ENCODE assay signal across 20 cellular contexts in the genomic region with DNA sequence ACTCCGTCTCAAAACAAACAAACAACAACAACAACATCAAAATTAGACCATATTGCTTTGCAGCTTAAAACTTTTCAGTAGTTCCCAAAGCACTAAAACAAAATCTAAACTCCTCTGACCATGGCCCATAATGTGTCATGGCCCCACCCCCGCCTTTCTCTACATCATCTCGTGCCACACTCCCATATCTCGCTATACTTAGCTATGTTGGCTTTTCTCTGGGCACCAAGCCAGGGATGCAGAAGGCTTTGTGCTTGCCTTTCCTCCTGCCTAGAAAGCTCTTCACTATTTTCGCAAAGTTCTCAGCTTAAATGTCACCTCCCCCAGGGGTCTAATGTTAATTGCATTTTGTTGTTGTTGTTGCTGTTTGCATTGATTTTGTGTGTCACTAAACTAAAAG. TPM values are rescaled to one million over a fixed set of nuclear protein-coding genes. Genes with fewer than 3 reads are reported as not detected.
DNase-seq lines count a peak whose midpoint lies in the region; ATAC-seq and TF ChIP-seq lines count a peak whose summit lies in the region.
"Had no signal": no experiment of that assay in that cellular context is flagged by ENCODE, and none has a peak within 500 bp of the region (broad histone marks: within the 10 kb centered on the region; RNA-seq: fewer than 3 reads in every experiment).

No MANE protein-coding gene starts in this region.

- H3K27me3 Mint-ChIP-seq in progenitor cell of endocrine pancreas: no peaks in the 10 kb centered on the region
- H3K27me3 Mint-ChIP-seq: CD4-positive, alpha-beta T cell had no signal

- ATAC-seq in SK-N-SH treated with all-trans-retinoic acid at 6 μM for 48 hours (no peak), gastroesophageal sphincter (no peak)
- ATAC-seq: activated CD4-positive, alpha-beta T cell treated with anti-CD3 and anti-CD28 coated beads for 36 hours had no signal

- H3K4me3 ChIP-seq in SK-N-SH (ENCODE audit: low read depth in 2 of 2, low read length in 1 of 2): no peak overlapping the region
- no peak overlapping the region for H3K4me3 ChIP-seq in fibroblast of pulmonary artery (replicated peaks; ENCODE audit: low read depth, low read length)
- H3K4me3 ChIP-seq in gastroesophageal sphincter: no peak overlapping the region
- H3K4me3 ChIP-seq: coronary artery had no signal

- TF ChIP-seq CTCF in SK-N-SH (IDR thresholded peaks at IDR 0.05): no peak
- TF ChIP-seq CTCF in fibroblast of pulmonary artery (IDR thresholded peaks at IDR 0.05; ENCODE audit: low read length, missing control alignments): no peak
- TF ChIP-seq CTCF in progenitor cell of endocrine pancreas (IDR thresholded peaks at IDR 0.05; ENCODE audit: unreplicated experiment): no peak
- no peak for TF ChIP-seq CTCF in gastroesophageal sphincter (IDR thresholded peaks at IDR 0.05)

- no peaks in the 10 kb centered on the region for H3K79me2 ChIP-seq in SK-N-SH (ENCODE audit: insufficient read depth)

- no peaks in the 10 kb centered on the region; the same call in 1 of the 2 replicates for H3K9me2 ChIP-seq in SK-N-SH

- H3K36me3 Mint-ChIP-seq in progenitor cell of endocrine pancreas (ENCODE audit: insufficient read depth): peaks cover 8% of the 10 kb centered on the region

- no peak overlapping the region for H3K27ac ChIP-seq in SK-N-SH (ENCODE audit: low read depth in 2 of 2, low read length in 1 of 2)
- no peak overlapping the region for H3K27ac ChIP-seq in gastroesophageal sphincter
- H3K27ac ChIP-seq: coronary artery had no signal

- no peak for TF ChIP-seq POLR2A in gastroesophageal sphincter (IDR thresholded peaks at IDR 0.05)

- 69% methylated on average over 5 of the region's 5 CpGs for WGBS in SK-N-SH (ENCODE audit: low lambda C conversion rate)
- WGBS in gastroesophageal sphincter (ENCODE audit: low coverage in 1 of 2), 2 donors: 61 to 70% methylated on average over 2 to 5 of the region's 5 CpGs

- H3K4me1 ChIP-seq in SK-N-SH (ENCODE audit: control insufficient read depth in 1 of 2, insufficient read depth in 2 of 2, low read depth in 1 of 2, low read length in 1 of 2): peaks cover 4 to 7% of the 10 kb centered on the region in 2 experiments; a peak in 2 of 4 replicates
- peaks cover 0 to 7% (median 0%) of the 10 kb centered on the region in 3 donors for H3K4me1 ChIP-seq in gastroesophageal sphincter

- H3K9me3 ChIP-seq in SK-N-SH (no peaks in the 10 kb centered on the region), gastroesophageal sphincter (no peaks in the 10 kb centered on the region)

- peaks cover 45% of the 10 kb centered on the region for H3K4me1 Mint-ChIP-seq in progenitor cell of endocrine pancreas (ENCODE audit: low read depth)
- H3K4me1 Mint-ChIP-seq: activated CD4-positive, alpha-beta T cell treated with anti-CD3 and anti-CD28 coated beads for 36 hours; memory B cell had no signal

- H3K9me3 Mint-ChIP-seq in progenitor cell of endocrine pancreas (ENCODE audit: low read depth): peaks cover 8% of the 10 kb centered on the region
- H3K9me3 Mint-ChIP-seq: memory B cell had no signal

- CTCF ChIA-PET in SK-N-SH (lab: Yijun Ruan, JAX): interaction anchor here (0.9 to 1.2 kb wide), 3 partner anchors 8 to 15 kb away, joined by 3 to 4 read pairs (median 3); partner anchors contain the start of gene SLC16A12

- no peak overlapping the region for H3K4me2 ChIP-seq in SK-N-SH

- no peak for TF ChIP-seq EP300 in SK-N-SH (IDR thresholded peaks at IDR 0.05; ENCODE audit: borderline replicate concordance in 1 of 2, low read depth in 1 of 2, low read length in 1 of 2)
- no peak for TF ChIP-seq EP300 in gastroesophageal sphincter (IDR thresholded peaks at IDR 0.05)

- H3K36me3 ChIP-seq in SK-N-SH (replicated peaks in 1 of 2; ENCODE audit: control insufficient read depth in 1 of 2, insufficient read depth in 2 of 2, low read length in 1 of 2) (no peaks in the 10 kb centered on the region), gastroesophageal sphincter (no peaks in the 10 kb centered on the region)

- H3K27me3 ChIP-seq in SK-N-SH (ENCODE audit: insufficient read depth) (no peaks in the 10 kb centered on the region), gastroesophageal sphincter (no peaks in the 10 kb centered on the region)

- peak overlapping the region; percentile 50 for H3K27ac Mint-ChIP-seq in progenitor cell of endocrine pancreas
- H3K27ac Mint-ChIP-seq: activated CD4-positive, alpha-beta T cell treated with anti-CD3 and anti-CD28 coated beads for 36 hours; CD4-positive, alpha-beta T cell; memory B cell had no signal

- no peak overlapping the region for H2AFZ ChIP-seq in SK-N-SH (ENCODE audit: low read depth)

- POLR2A ChIA-PET in SK-N-SH (lab: Yijun Ruan, JAX): no interaction called here

- no peak overlapping the region for H3K4me3 Mint-ChIP-seq in progenitor cell of endocrine pancreas (ENCODE audit: low read depth)
- H3K4me3 Mint-ChIP-seq: activated CD4-positive, alpha-beta T cell treated with anti-CD3 and anti-CD28 coated beads for 36 hours; CD4-positive, alpha-beta T cell; memory B cell had no signal

- H4K20me1 ChIP-seq in SK-N-SH (ENCODE audit: insufficient read depth): no peaks in the 10 kb centered on the region

- DNase-seq in SK-N-SH (no peak), NCI-H69 (lab: John Stamatoyannopoulos, UW) (peak; percentile 39), fibroblast of pulmonary artery (ENCODE audit: low read depth) (peak; percentile 59), progenitor cell of endocrine pancreas (ENCODE audit: low spot score, unreplicated experiment) (no peak), NK-92 (lab: John Stamatoyannopoulos, UW; ENCODE audit: unreplicated experiment) (no peak)
- DNase-seq in stimulated activated CD4-positive, alpha-beta T cell treated with anti-CD3 and anti-CD28 coated beads, Interleukin-12 subunit alpha, Interleukin-12 subunit beta, amount 100 ng/mL, for 4 hours: no peak
- DNase-seq: activated CD4-positive, alpha-beta T cell treated with anti-CD3 and anti-CD28 coated beads for 36 hours; activated CD8-positive, alpha-beta memory T cell treated with anti-CD3 and anti-CD28 coated beads, Interleukin-2, amount 50 U/mL, for 4 hours; activated gamma-delta T cell treated with Interleukin-2 at 50 U/mL for 16 hours; anterior cingulate cortex; CD4-positive, alpha-beta T cell; GDM1; NCI-H1694; NCI-H524; T-helper 2 cell had no signal

- peaks cover 7% of the 10 kb centered on the region for H3F3A ChIP-seq in SK-N-SH (replicated peaks; ENCODE audit: insufficient read depth)

- TF ChIP-seq RAD21 in SK-N-SH (IDR thresholded peaks at IDR 0.05; ENCODE audit: low read length): no peak

- no peak overlapping the region for H3K9ac ChIP-seq in SK-N-SH

TF ChIP-seq in SK-N-SH, 30 proteins besides CTCF, POLR2A, EP300 and RAD21:
- TF ChIP-seq SMC3 (IDR thresholded peaks at IDR 0.05; ENCODE audit: low read depth, low read length) (no peak), NFIC (IDR thresholded peaks at IDR 0.05; ENCODE audit: borderline replicate concordance) (0 out of 2 replicates have a peak, but pooled peaks have one; percentile 22)

TF ChIP-seq in SK-N-SH treated with all-trans-retinoic acid at 6 μM for 48 hours, 23 proteins besides CTCF, POLR2A, EP300 and RAD21 (continues in another document):
- TF ChIP-seq ZFP3 (CRISPR knock-in tag; IDR thresholded peaks at IDR 0.05): no peak
- TF ChIP-seq ZNF8 (CRISPR knock-in tag; IDR thresholded peaks at IDR 0.05): no peak
- no peak for TF ChIP-seq ZC3H10 (CRISPR knock-in tag; IDR thresholded peaks at IDR 0.05)
- no peak for TF ChIP-seq RARB (CRISPR knock-in tag; IDR thresholded peaks at IDR 0.05)
- TF ChIP-seq, protein P1, sequence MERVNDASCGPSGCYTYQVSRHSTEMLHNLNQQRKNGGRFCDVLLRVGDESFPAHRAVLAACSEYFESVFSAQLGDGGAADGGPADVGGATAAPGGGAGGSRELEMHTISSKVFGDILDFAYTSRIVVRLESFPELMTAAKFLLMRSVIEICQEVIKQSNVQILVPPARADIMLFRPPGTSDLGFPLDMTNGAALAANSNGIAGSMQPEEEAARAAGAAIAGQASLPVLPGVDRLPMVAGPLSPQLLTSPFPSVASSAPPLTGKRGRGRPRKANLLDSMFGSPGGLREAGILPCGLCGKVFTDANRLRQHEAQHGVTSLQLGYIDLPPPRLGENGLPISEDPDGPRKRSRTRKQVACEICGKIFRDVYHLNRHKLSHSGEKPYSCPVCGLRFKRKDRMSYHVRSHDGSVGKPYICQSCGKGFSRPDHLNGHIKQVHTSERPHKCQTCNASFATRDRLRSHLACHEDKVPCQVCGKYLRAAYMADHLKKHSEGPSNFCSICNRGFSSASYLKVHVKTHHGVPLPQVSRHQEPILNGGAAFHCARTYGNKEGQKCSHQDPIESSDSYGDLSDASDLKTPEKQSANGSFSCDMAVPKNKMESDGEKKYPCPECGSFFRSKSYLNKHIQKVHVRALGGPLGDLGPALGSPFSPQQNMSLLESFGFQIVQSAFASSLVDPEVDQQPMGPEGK (CRISPR knock-in tag; IDR thresholded peaks at IDR 0.05; ENCODE audit: borderline replicate concordance): no peak
- TF ChIP-seq GLIS3 (CRISPR knock-in tag; IDR thresholded peaks at IDR 0.05): no peak
- TF ChIP-seq ISL1 (CRISPR knock-in tag; IDR thresholded peaks at IDR 0.05): no peak
- no peak for TF ChIP-seq SNAI2 (CRISPR knock-in tag; IDR thresholded peaks at IDR 0.05)
- TF ChIP-seq TCF4 (CRISPR knock-in tag; IDR thresholded peaks at IDR 0.05; ENCODE audit: borderline replicate concordance): no peak
- TF ChIP-seq, protein P2, sequence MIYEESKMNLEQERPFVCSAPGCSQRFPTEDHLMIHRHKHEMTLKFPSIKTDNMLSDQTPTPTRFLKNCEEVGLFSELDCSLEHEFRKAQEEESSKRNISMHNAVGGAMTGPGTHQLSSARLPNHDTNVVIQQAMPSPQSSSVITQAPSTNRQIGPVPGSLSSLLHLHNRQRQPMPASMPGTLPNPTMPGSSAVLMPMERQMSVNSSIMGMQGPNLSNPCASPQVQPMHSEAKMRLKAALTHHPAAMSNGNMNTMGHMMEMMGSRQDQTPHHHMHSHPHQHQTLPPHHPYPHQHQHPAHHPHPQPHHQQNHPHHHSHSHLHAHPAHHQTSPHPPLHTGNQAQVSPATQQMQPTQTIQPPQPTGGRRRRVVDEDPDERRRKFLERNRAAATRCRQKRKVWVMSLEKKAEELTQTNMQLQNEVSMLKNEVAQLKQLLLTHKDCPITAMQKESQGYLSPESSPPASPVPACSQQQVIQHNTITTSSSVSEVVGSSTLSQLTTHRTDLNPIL (CRISPR knock-in tag; IDR thresholded peaks at IDR 0.05; ENCODE audit: low read depth): no peak
- TF ChIP-seq ESRRG (CRISPR knock-in tag; IDR thresholded peaks at IDR 0.05): no peak
- no peak for TF ChIP-seq TOX (CRISPR knock-in tag; IDR thresholded peaks at IDR 0.05; ENCODE audit: borderline replicate concordance)
- no peak for TF ChIP-seq CSDC2 (CRISPR knock-in tag; IDR thresholded peaks at IDR 0.05)
- TF ChIP-seq ARNTL (CRISPR knock-in tag; IDR thresholded peaks at IDR 0.05; ENCODE audit: borderline replicate concordance, low read depth): no peak
- no peak for TF ChIP-seq ZFP30 (CRISPR knock-in tag; IDR thresholded peaks at IDR 0.05)

RNA-seq across cellular contexts. Expression of gene SLC16A12, which starts 15.1 kb away (rescaled TPM):
- polyA plus RNA-seq in SK-N-SH (2012; rRNA removed): 0.13 TPM in 2 replicates
- polyA plus RNA-seq in SK-N-SH (2012; cell fraction: cytosol; rRNA removed): 0.10 and 0.14 TPM in 2 replicates
- polyA plus RNA-seq in SK-N-SH (2012; cell fraction: nucleus; rRNA removed): 0.05 and 0.10 TPM in 2 replicates
- total RNA-seq in progenitor cell of endocrine pancreas: 16.1 and 20.6 TPM in 2 replicates
- 10 to 100 TPM in 1 of 4 donors, 1 to 10 TPM in 3; 1.7 to 11.7 (median 2.4) TPM for total RNA-seq in gastroesophageal sphincter
- total RNA-seq: activated CD4-positive, alpha-beta T cell treated with anti-CD3 and anti-CD28 coated beads for 36 hours; CD4-positive, alpha-beta T cell; endothelial cell of umbilical vein had no signal
- polyA plus RNA-seq: endothelial cell of umbilical vein had no signal

Comparison
In these comparisons a context has a peak if more than half of its experiments do, and no peak if none do; other contexts are left out.
1. DNase-seq: peak in NCI-H69 (single experiment) and fibroblast of pulmonary artery (single experiment); none in SK-N-SH (single experiment), progenitor cell of endocrine pancreas (single experiment), NK-92 (single experiment) and stimulated activated CD4-positive, alpha-beta T cell treated with anti-CD3 and anti-CD28 coated beads, Interleukin-12 subunit alpha, Interleukin-12 subunit beta, amount 100 ng/mL, for 4 hours (single experiment).